ENCODE assay signal across 1 cellular context in genomic region chr4:57424231-57424897, GRCh38.
TF ChIP-seq lines count a peak whose summit lies in the region.

No MANE protein-coding gene starts in this region.

TF ChIP-seq in GM23338, 12 proteins besides CTCF, POLR2A, EP300 and RAD21 (continued from another document):
- TF ChIP-seq ETS1 (IDR thresholded peaks at IDR 0.05) (no peak), NANOG (IDR thresholded peaks at IDR 0.05; ENCODE audit: borderline replicate concordance) (no peak)
- TF ChIP-seq, protein P1, sequence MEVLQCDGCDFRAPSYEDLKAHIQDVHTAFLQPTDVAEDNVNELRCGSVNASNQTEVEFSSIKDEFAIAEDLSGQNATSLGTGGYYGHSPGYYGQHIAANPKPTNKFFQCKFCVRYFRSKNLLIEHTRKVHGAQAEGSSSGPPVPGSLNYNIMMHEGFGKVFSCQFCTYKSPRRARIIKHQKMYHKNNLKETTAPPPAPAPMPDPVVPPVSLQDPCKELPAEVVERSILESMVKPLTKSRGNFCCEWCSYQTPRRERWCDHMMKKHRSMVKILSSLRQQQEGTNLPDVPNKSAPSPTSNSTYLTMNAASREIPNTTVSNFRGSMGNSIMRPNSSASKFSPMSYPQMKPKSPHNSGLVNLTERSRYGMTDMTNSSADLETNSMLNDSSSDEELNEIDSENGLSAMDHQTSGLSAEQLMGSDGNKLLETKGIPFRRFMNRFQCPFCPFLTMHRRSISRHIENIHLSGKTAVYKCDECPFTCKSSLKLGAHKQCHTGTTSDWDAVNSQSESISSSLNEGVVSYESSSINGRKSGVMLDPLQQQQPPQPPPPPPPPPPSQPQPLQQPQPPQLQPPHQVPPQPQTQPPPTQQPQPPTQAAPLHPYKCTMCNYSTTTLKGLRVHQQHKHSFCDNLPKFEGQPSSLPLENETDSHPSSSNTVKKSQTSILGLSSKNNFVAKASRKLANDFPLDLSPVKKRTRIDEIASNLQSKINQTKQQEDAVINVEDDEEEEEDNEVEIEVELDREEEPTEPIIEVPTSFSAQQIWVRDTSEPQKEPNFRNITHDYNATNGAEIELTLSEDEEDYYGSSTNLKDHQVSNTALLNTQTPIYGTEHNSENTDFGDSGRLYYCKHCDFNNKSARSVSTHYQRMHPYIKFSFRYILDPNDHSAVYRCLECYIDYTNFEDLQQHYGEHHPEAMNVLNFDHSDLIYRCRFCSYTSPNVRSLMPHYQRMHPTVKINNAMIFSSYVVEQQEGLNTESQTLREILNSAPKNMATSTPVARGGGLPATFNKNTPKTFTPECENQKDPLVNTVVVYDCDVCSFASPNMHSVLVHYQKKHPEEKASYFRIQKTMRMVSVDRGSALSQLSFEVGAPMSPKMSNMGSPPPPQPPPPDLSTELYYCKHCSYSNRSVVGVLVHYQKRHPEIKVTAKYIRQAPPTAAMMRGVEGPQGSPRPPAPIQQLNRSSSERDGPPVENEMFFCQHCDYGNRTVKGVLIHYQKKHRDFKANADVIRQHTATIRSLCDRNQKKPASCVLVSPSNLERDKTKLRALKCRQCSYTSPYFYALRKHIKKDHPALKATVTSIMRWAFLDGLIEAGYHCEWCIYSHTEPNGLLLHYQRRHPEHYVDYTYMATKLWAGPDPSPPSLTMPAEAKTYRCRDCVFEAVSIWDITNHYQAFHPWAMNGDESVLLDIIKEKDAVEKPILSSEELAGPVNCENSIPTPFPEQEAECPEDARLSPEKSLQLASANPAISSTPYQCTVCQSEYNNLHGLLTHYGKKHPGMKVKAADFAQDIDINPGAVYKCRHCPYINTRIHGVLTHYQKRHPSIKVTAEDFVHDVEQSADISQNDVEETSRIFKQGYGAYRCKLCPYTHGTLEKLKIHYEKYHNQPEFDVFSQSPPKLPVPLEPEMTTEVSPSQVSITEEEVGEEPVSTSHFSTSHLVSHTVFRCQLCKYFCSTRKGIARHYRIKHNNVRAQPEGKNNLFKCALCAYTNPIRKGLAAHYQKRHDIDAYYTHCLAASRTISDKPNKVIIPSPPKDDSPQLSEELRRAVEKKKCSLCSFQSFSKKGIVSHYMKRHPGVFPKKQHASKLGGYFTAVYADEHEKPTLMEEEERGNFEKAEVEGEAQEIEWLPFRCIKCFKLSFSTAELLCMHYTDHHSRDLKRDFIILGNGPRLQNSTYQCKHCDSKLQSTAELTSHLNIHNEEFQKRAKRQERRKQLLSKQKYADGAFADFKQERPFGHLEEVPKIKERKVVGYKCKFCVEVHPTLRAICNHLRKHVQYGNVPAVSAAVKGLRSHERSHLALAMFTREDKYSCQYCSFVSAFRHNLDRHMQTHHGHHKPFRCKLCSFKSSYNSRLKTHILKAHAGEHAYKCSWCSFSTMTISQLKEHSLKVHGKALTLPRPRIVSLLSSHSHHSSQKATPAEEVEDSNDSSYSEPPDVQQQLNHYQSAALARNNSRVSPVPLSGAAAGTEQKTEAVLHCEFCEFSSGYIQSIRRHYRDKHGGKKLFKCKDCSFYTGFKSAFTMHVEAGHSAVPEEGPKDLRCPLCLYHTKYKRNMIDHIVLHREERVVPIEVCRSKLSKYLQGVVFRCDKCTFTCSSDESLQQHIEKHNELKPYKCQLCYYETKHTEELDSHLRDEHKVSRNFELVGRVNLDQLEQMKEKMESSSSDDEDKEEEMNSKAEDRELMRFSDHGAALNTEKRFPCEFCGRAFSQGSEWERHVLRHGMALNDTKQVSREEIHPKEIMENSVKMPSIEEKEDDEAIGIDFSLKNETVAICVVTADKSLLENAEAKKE (CRISPR knock-in tag; IDR thresholded peaks at IDR 0.05): no peak
